In the genomic region with DNA sequence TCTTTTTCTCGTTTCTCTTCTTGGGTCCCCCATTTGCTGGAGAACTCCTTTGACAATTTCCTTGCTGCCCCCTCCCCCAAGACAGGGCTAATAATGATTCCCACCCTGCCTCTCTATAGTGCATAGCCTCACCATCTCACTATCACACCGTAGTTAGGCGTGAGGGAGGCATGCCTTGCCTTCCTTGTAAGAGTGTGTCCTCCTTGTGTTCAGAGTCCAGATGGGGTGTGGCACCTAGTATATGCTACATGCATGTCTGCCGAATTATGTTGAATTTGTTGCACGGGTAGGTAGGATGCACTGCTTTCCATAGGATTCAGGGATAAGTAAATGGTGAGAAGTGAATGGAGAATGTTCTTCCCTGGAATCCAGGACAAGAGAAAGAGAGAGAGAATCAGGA, we compare ENCODE assay signal across 2 cellular contexts.
TF ChIP-seq lines count a peak whose summit lies in the region.

No MANE protein-coding gene starts in this region.

TF ChIP-seq in IMR-90, 13 proteins besides CTCF, POLR2A, EP300 and RAD21:
- no peak for TF ChIP-seq NFE2L2 (IDR thresholded peaks at IDR 0.05; ENCODE audit: low read depth, low read length)
- no peak for TF ChIP-seq ELK1 (IDR thresholded peaks at IDR 0.05; ENCODE audit: borderline replicate concordance, low read depth, low read length)
- no peak for TF ChIP-seq MXI1 (IDR thresholded peaks at IDR 0.05; ENCODE audit: borderline replicate concordance, low read depth, low read length)
- TF ChIP-seq CEBPB (IDR thresholded peaks at IDR 0.05; ENCODE audit: low read depth, low read length), result no peak
- TF ChIP-seq CHD1 (IDR thresholded peaks at IDR 0.05; ENCODE audit: low read depth, low read length), result no peak
- no peak for TF ChIP-seq BHLHE40 (IDR thresholded peaks at IDR 0.05; ENCODE audit: low read depth, low read length)
- TF ChIP-seq RFX5 (IDR thresholded peaks at IDR 0.05; ENCODE audit: low read depth, low read length), result no peak
- TF ChIP-seq RCOR1 (IDR thresholded peaks at IDR 0.05; ENCODE audit: insufficient replicate concordance, low read length), result no peak
- TF ChIP-seq SMC3 (IDR thresholded peaks at IDR 0.05; ENCODE audit: low read depth, low read length), result no peak
- TF ChIP-seq MAZ (IDR thresholded peaks at IDR 0.05; ENCODE audit: borderline replicate concordance, low read depth, low read length), result no peak
- TF ChIP-seq USF2 (IDR thresholded peaks at IDR 0.05; ENCODE audit: low read depth, low read length), result no peak
- no peak for TF ChIP-seq MAFK (IDR thresholded peaks at IDR 0.05; ENCODE audit: low read depth, low read length)
- no peak for TF ChIP-seq FOS (IDR thresholded peaks at IDR 0.05; ENCODE audit: low read depth, low read length)

TF ChIP-seq in H1, 55 proteins besides CTCF, POLR2A, EP300 and RAD21:
- no peak for TF ChIP-seq BCL11A (IDR thresholded peaks at IDR 0.05; ENCODE audit: low read depth in 2 of 2, low read length in 2 of 2)
- TF ChIP-seq HDAC6 (IDR thresholded peaks at IDR 0.05; ENCODE audit: low read depth, low read length), result no peak
- no peak for TF ChIP-seq SAP30 (IDR thresholded peaks at IDR 0.05; ENCODE audit: insufficient read depth, insufficient replicate concordance, low read length)
- TF ChIP-seq POLR2AphosphoS5 (IDR thresholded peaks at IDR 0.05; ENCODE audit: low read depth, low read length), result no peak
- no peak for TF ChIP-seq FOSL1 (IDR thresholded peaks at IDR 0.05; ENCODE audit: insufficient read depth, low read depth, low read length)
- TF ChIP-seq GTF2F1 (IDR thresholded peaks at IDR 0.05; ENCODE audit: borderline replicate concordance, low read depth, low read length), result no peak
- no peak for TF ChIP-seq TAF1 (IDR thresholded peaks at IDR 0.05; ENCODE audit: low read depth, low read length)
- no peak for TF ChIP-seq SIX5 (IDR thresholded peaks at IDR 0.05; ENCODE audit: low read depth, low read length)
- TF ChIP-seq CEBPB (IDR thresholded peaks at IDR 0.05; ENCODE audit: low read depth, low read length), result no peak
- TF ChIP-seq YY1 (IDR thresholded peaks at IDR 0.05; ENCODE audit: low read depth, low read length), result no peak
- TF ChIP-seq CBX5 (IDR thresholded peaks at IDR 0.05; ENCODE audit: low read depth, low read length), result no peak
- no peak for TF ChIP-seq ZNF274 (IDR thresholded peaks at IDR 0.05; ENCODE audit: borderline replicate concordance, extremely low read depth, low read length)
- no peak for TF ChIP-seq SP4 (IDR thresholded peaks at IDR 0.05; ENCODE audit: low read length)
- no peak for TF ChIP-seq POU5F1 (IDR thresholded peaks at IDR 0.05; ENCODE audit: low read depth, low read length)
- no peak for TF ChIP-seq SRF (IDR thresholded peaks at IDR 0.05; ENCODE audit: low read depth, low read length)
- no peak for TF ChIP-seq CREB1 (IDR thresholded peaks at IDR 0.05)
- TF ChIP-seq SIRT6 (IDR thresholded peaks at IDR 0.05; ENCODE audit: low read length), result no peak
- no peak for TF ChIP-seq ASH2L (IDR thresholded peaks at IDR 0.05; ENCODE audit: low read length)
- TF ChIP-seq SUZ12 (IDR thresholded peaks at IDR 0.05; ENCODE audit: low read length), result no peak
